ENCODE assay signal across 9 cellular contexts in the genomic region with DNA sequence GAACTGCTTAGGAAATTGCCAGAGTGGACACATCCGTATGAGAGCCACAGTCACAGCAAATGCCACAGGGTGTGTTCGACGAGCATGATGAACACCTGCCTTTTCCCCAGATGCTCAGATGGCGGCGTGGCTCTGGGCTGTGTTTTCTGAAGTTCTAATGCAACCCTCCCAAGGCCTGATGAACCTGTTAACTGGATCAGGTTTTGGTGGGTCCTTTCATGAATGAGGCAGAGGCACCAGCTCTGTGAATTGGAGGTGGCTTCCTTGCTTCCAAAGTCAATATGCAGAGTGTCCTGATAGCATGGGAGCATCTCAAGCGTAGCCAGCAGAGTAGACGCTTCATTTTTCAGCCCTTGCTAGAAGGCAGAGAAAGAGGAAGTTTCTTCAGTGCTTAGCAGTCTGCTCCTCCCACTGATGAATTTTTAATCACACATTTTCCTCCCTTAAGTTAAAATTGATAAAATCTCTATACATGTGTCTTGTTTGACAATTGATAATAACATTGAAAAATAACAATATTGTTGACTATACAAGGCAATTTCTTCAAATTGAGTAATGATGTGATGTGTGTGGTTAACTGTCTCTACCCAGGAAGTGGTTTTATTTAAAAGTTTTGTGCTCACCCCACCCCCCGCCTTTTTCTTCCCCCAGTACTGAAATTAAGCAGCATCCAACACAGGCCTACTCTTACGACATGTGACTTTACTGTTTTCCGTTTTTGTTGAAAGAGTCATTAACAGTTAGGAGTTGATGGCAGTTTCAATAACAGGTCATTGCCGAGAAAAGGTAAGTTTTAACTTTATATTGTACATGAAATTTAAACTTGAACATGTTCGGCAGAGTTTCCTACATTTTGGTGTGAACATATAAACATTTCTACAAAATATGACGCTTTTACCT. TPM values are rescaled to one million over a fixed set of nuclear protein-coding genes. Genes with fewer than 3 reads are reported as not detected.
DNase-seq lines count a peak whose midpoint lies in the region; ATAC-seq and TF ChIP-seq lines count a peak whose summit lies in the region.
"Had no signal": no experiment of that assay in that cellular context is flagged by ENCODE, and none has a peak within 500 bp of the region (broad histone marks: within the 10 kb centered on the region; RNA-seq: fewer than 3 reads in every experiment).

A gene (plus strand): TSS at position 739 of the 900 bp plus-strand sequence.

- no peak within 1 kb of the TSS for H2BK15ac ChIP-seq in neuronal stem cell (ENCODE audit: low read length)

- no peak for TF ChIP-seq CTCF in upper lobe of right lung (IDR thresholded peaks at IDR 0.05)
- no peak for TF ChIP-seq CTCF in testis (IDR thresholded peaks at IDR 0.05)

- no CpG with 5 or more reads among the region's 13 CpGs for WGBS in neuronal stem cell (ENCODE audit: extremely low coverage in 2 of 2, insufficient read length in 2 of 2, insufficient replicate concordance in 1 of 2), 2 donors
- WGBS in testis, 2 donors: 72 to 75% methylated on average over 13 of the region's 13 CpGs

- no peak within 1 kb of the TSS for H3K14ac ChIP-seq in neuronal stem cell (ENCODE audit: low read length)

- intact Hi-C loops in upper lobe of right lung (cut with DNase I) (no loop called here), testis (cut with DNase I; ENCODE audit: low total_unique reads) (no loop called here)

- no peak within 1 kb of the TSS for H2BK12ac ChIP-seq in neuronal stem cell (ENCODE audit: low read length)

- DNase-seq in RPMI8226 (peak; percentile 78), neuronal stem cell (ENCODE audit: low spot score) (no peak), upper lobe of right lung (no peak), testis (no peak), NCI-H1436 (lab: John Stamatoyannopoulos, UW) (no peak)
- peak; percentile 62 for DNase-seq in activated T-helper 9 cell treated with anti-CD3 and anti-CD28 coated beads, Interleukin-2, amount 50 U/mL, for 16 hours (ENCODE audit: low read depth)

- H3K36me3 ChIP-seq in neuronal stem cell (replicated peaks in 1 of 2; ENCODE audit: control insufficient read depth in 2 of 2, insufficient read depth in 2 of 2, low read length in 2 of 2) (no peaks in the 10 kb centered on the region), upper lobe of right lung (no peaks in the 10 kb centered on the region), testis (ENCODE audit: low read depth, missing control alignments) (no peaks in the 10 kb centered on the region)

- H4K8ac ChIP-seq in neuronal stem cell (ENCODE audit: low read depth, low read length): peak within 1 kb of the TSS; percentile 48

- no peaks in the 10 kb centered on the region for H3K79me1 ChIP-seq in neuronal stem cell (ENCODE audit: low read depth, low read length)

- H2AK5ac ChIP-seq in neuronal stem cell (ENCODE audit: low read depth, low read length): peak within 1 kb of the TSS; percentile 37

- no peak within 1 kb of the TSS for H3K27ac ChIP-seq in neuronal stem cell (replicated peaks; ENCODE audit: low read length)
- H3K27ac ChIP-seq in upper lobe of right lung: peak within 1 kb of the TSS; percentile 70
- no peak within 1 kb of the TSS for H3K27ac ChIP-seq in testis

- H3K27me3 ChIP-seq in neuronal stem cell (ENCODE audit: control insufficient read depth in 3 of 3, insufficient read depth in 3 of 3, low read depth in 1 of 3, low read length in 3 of 3) (no peaks in the 10 kb centered on the region), upper lobe of right lung (no peaks in the 10 kb centered on the region), testis (no peaks in the 10 kb centered on the region)

- no peak for TF ChIP-seq POLR2A in testis (IDR thresholded peaks at IDR 0.05)

- H2BK120ac ChIP-seq in neuronal stem cell (ENCODE audit: low read depth, low read length): no peak within 1 kb of the TSS

- H3K9ac ChIP-seq in neuronal stem cell (ENCODE audit: low read depth, low read length, poor library complexity): no peak within 1 kb of the TSS

- ATAC-seq in GM18858 (IDR thresholded peaks at IDR 0.05; ENCODE audit: unreplicated experiment) (peak; percentile 85), HG02884 (IDR thresholded peaks at IDR 0.05; ENCODE audit: unreplicated experiment) (peak; percentile 85), upper lobe of right lung (peak; percentile 87)

- H3K4me3 ChIP-seq in neuronal stem cell (ENCODE audit: low read length in 2 of 2): no peak within 1 kb of the TSS
- H3K4me3 ChIP-seq in upper lobe of right lung: peak within 1 kb of the TSS; percentile 34
- no peak within 1 kb of the TSS for H3K4me3 ChIP-seq in testis

- no peak within 1 kb of the TSS for H3K23ac ChIP-seq in neuronal stem cell (ENCODE audit: low read depth, low read length, poor library complexity)

- H3K4ac ChIP-seq in neuronal stem cell (ENCODE audit: low read length): no peak within 1 kb of the TSS

- no peak within 1 kb of the TSS for H4K91ac ChIP-seq in neuronal stem cell (ENCODE audit: low read depth, low read length, poor library complexity)

- H2AFZ ChIP-seq in neuronal stem cell (ENCODE audit: low read length): peak within 1 kb of the TSS; percentile 36

- H3K4me2 ChIP-seq in neuronal stem cell (ENCODE audit: insufficient read depth, low read length, poor library complexity, severe bottlenecking): no peak within 1 kb of the TSS

- H3K4me1 ChIP-seq in neuronal stem cell (ENCODE audit: control insufficient read depth in 2 of 2, insufficient read depth in 1 of 2, low read depth in 1 of 2, low read length in 2 of 2) (peaks cover 2% of the 10 kb centered on the region in 2 donors), upper lobe of right lung (peaks cover 7% of the 10 kb centered on the region), testis (no peaks in the 10 kb centered on the region)

- H3K9me3 ChIP-seq in neuronal stem cell (replicated peaks in 1 of 2; ENCODE audit: control insufficient read depth in 2 of 2, insufficient read depth in 1 of 2, low read depth in 1 of 2, low read length in 2 of 2) (no peaks in the 10 kb centered on the region), upper lobe of right lung (no peaks in the 10 kb centered on the region), testis (no peaks in the 10 kb centered on the region)

- no peak within 1 kb of the TSS for H3K18ac ChIP-seq in neuronal stem cell (ENCODE audit: low read length)

- H2BK5ac ChIP-seq in neuronal stem cell (ENCODE audit: low read length): no peak within 1 kb of the TSS

RNA-seq across cellular contexts. Expression of the gene that starts here (rescaled TPM):
- 2.5 TPM for polyA plus RNA-seq in neuronal stem cell (2013, experiment 1 of 2)
- polyA plus RNA-seq in neuronal stem cell (2013, experiment 2 of 2): 2.2 TPM
- 19.2 TPM for total RNA-seq in upper lobe of right lung
- 1 to 10 TPM; 2.2 to 7.7 TPM for total RNA-seq in testis
- polyA plus RNA-seq in testis (ENCODE audit: insufficient read depth, low read depth, low replicate concordance): 15.0 TPM
- total RNA-seq: renal cortical epithelial cell had no signal

Comparison
In these comparisons a context has a peak if more than half of its experiments do, and no peak if none do; other contexts are left out.
1. DNase-seq: peak in RPMI8226 (single experiment) and activated T-helper 9 cell treated with anti-CD3 and anti-CD28 coated beads, Interleukin-2, amount 50 U/mL, for 16 hours (single experiment); none in neuronal stem cell (single experiment), upper lobe of right lung (single experiment), testis (single experiment) and NCI-H1436 (single experiment).
2. Peak in every context shown above with its lines, with median percentiles within 50 percentile points of each other: ATAC-seq.